In the genomic region with DNA sequence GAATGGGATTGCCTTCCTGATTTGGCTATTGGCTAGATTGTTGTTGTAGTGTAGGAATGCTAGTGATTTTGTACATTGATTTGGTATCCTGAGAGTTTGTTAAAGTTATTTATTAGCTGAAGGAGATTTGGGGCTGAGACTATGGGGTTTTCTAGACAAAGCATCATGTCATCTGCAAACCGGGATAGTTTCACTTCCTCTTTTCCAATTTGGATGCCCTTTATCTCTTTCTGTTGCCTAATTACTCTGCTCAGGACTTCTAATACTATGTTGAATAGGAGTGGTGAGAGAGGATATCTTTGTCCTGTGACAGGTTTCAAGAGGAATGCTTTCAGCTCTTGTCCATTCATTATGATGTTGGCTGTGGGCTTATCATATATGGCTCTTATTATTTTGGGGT, we compare ENCODE assay signal across 2 cellular contexts.
TF ChIP-seq lines count a peak whose summit lies in the region.

No MANE protein-coding gene starts in this region.

TF ChIP-seq in GM23338, 12 proteins besides CTCF, POLR2A, EP300 and RAD21:
- TF ChIP-seq REST (IDR thresholded peaks at IDR 0.05; ENCODE audit: unreplicated experiment) (no peak), ZNF114 (CRISPR knock-in tag; IDR thresholded peaks at IDR 0.05) (no peak), ZNF331 (CRISPR knock-in tag; IDR thresholded peaks at IDR 0.05; ENCODE audit: low read depth) (no peak), JUNB (IDR thresholded peaks at IDR 0.05; ENCODE audit: unreplicated experiment) (no peak), NANOG (IDR thresholded peaks at IDR 0.05; ENCODE audit: borderline replicate concordance) (no peak), EZH2 (IDR thresholded peaks at IDR 0.05; ENCODE audit: low read depth, unreplicated experiment) (no peak)
- TF ChIP-seq, protein P1, sequence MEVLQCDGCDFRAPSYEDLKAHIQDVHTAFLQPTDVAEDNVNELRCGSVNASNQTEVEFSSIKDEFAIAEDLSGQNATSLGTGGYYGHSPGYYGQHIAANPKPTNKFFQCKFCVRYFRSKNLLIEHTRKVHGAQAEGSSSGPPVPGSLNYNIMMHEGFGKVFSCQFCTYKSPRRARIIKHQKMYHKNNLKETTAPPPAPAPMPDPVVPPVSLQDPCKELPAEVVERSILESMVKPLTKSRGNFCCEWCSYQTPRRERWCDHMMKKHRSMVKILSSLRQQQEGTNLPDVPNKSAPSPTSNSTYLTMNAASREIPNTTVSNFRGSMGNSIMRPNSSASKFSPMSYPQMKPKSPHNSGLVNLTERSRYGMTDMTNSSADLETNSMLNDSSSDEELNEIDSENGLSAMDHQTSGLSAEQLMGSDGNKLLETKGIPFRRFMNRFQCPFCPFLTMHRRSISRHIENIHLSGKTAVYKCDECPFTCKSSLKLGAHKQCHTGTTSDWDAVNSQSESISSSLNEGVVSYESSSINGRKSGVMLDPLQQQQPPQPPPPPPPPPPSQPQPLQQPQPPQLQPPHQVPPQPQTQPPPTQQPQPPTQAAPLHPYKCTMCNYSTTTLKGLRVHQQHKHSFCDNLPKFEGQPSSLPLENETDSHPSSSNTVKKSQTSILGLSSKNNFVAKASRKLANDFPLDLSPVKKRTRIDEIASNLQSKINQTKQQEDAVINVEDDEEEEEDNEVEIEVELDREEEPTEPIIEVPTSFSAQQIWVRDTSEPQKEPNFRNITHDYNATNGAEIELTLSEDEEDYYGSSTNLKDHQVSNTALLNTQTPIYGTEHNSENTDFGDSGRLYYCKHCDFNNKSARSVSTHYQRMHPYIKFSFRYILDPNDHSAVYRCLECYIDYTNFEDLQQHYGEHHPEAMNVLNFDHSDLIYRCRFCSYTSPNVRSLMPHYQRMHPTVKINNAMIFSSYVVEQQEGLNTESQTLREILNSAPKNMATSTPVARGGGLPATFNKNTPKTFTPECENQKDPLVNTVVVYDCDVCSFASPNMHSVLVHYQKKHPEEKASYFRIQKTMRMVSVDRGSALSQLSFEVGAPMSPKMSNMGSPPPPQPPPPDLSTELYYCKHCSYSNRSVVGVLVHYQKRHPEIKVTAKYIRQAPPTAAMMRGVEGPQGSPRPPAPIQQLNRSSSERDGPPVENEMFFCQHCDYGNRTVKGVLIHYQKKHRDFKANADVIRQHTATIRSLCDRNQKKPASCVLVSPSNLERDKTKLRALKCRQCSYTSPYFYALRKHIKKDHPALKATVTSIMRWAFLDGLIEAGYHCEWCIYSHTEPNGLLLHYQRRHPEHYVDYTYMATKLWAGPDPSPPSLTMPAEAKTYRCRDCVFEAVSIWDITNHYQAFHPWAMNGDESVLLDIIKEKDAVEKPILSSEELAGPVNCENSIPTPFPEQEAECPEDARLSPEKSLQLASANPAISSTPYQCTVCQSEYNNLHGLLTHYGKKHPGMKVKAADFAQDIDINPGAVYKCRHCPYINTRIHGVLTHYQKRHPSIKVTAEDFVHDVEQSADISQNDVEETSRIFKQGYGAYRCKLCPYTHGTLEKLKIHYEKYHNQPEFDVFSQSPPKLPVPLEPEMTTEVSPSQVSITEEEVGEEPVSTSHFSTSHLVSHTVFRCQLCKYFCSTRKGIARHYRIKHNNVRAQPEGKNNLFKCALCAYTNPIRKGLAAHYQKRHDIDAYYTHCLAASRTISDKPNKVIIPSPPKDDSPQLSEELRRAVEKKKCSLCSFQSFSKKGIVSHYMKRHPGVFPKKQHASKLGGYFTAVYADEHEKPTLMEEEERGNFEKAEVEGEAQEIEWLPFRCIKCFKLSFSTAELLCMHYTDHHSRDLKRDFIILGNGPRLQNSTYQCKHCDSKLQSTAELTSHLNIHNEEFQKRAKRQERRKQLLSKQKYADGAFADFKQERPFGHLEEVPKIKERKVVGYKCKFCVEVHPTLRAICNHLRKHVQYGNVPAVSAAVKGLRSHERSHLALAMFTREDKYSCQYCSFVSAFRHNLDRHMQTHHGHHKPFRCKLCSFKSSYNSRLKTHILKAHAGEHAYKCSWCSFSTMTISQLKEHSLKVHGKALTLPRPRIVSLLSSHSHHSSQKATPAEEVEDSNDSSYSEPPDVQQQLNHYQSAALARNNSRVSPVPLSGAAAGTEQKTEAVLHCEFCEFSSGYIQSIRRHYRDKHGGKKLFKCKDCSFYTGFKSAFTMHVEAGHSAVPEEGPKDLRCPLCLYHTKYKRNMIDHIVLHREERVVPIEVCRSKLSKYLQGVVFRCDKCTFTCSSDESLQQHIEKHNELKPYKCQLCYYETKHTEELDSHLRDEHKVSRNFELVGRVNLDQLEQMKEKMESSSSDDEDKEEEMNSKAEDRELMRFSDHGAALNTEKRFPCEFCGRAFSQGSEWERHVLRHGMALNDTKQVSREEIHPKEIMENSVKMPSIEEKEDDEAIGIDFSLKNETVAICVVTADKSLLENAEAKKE (CRISPR knock-in tag; IDR thresholded peaks at IDR 0.05) = no peak

TF ChIP-seq in WTC11, 78 proteins besides CTCF, POLR2A, EP300 and RAD21 (continued from another document):
- TF ChIP-seq, protein P2, sequence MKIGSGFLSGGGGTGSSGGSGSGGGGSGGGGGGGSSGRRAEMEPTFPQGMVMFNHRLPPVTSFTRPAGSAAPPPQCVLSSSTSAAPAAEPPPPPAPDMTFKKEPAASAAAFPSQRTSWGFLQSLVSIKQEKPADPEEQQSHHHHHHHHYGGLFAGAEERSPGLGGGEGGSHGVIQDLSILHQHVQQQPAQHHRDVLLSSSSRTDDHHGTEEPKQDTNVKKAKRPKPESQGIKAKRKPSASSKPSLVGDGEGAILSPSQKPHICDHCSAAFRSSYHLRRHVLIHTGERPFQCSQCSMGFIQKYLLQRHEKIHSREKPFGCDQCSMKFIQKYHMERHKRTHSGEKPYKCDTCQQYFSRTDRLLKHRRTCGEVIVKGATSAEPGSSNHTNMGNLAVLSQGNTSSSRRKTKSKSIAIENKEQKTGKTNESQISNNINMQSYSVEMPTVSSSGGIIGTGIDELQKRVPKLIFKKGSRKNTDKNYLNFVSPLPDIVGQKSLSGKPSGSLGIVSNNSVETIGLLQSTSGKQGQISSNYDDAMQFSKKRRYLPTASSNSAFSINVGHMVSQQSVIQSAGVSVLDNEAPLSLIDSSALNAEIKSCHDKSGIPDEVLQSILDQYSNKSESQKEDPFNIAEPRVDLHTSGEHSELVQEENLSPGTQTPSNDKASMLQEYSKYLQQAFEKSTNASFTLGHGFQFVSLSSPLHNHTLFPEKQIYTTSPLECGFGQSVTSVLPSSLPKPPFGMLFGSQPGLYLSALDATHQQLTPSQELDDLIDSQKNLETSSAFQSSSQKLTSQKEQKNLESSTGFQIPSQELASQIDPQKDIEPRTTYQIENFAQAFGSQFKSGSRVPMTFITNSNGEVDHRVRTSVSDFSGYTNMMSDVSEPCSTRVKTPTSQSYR (CRISPR knock-in tag; IDR thresholded peaks at IDR 0.05) = no peak
- TF ChIP-seq PRRX2 (CRISPR knock-in tag; IDR thresholded peaks at IDR 0.05) (no peak), ELF4 (CRISPR knock-in tag; IDR thresholded peaks at IDR 0.05; ENCODE audit: low read depth) (no peak)
- TF ChIP-seq, protein P3, sequence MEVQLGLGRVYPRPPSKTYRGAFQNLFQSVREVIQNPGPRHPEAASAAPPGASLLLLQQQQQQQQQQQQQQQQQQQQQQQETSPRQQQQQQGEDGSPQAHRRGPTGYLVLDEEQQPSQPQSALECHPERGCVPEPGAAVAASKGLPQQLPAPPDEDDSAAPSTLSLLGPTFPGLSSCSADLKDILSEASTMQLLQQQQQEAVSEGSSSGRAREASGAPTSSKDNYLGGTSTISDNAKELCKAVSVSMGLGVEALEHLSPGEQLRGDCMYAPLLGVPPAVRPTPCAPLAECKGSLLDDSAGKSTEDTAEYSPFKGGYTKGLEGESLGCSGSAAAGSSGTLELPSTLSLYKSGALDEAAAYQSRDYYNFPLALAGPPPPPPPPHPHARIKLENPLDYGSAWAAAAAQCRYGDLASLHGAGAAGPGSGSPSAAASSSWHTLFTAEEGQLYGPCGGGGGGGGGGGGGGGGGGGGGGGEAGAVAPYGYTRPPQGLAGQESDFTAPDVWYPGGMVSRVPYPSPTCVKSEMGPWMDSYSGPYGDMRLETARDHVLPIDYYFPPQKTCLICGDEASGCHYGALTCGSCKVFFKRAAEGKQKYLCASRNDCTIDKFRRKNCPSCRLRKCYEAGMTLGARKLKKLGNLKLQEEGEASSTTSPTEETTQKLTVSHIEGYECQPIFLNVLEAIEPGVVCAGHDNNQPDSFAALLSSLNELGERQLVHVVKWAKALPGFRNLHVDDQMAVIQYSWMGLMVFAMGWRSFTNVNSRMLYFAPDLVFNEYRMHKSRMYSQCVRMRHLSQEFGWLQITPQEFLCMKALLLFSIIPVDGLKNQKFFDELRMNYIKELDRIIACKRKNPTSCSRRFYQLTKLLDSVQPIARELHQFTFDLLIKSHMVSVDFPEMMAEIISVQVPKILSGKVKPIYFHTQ (CRISPR knock-in tag; IDR thresholded peaks at IDR 0.05) = no peak
